8 cellular contexts compared by ENCODE assay signal in the genomic region with DNA sequence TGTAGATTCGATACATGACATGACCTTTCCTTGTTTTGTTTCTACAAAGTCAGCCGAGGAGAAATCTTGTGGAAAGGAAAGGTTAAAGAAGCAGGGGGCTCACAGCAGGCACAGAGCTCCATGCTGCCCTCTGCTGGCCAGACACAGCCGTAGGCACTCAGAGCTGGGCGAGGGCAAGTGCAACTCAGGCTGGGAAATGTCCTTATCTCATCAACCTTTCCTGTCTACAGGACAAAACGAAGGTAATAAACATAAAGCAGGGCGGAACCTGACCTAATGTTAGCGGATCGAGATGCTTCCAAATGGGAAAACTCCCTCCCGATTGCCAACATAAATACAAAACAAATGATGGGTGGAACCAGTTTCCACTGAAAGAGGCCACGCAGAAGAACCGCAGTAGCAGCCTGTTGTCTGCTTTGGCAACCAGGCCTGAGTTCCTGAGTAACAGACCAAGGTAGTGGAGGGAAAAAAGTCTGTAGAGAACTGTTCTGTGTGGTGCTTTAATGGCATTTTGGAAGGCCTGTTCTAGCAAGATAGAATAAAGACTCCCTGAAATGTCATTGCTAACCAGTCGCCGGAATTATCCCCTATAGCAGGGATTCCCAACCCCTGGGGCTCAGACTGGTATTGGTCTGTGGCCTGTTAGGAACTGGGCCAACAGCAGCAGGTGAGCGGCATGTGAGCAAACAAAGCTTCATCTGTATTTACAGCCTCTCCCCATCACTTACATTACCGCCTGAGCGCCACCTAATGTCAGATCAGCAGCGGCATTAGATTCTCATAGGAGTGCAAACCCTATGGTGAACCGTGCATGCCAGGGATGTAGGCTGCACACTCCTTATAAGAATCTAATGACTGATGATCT.
DNase-seq lines count a peak whose midpoint lies in the region; ATAC-seq, FAIRE-seq and TF ChIP-seq lines count a peak whose summit lies in the region.

No MANE protein-coding gene starts in this region.

- no peak for TF ChIP-seq POLR2A in GM12878 (IDR thresholded peaks at IDR 0.05; ENCODE audit: low read depth, low read length)

- intact Hi-C loops in GM12878 (cut with micrococcal nuclease; ENCODE audit: unreplicated experiment), result loop anchor here (1.0 to 5.0 kb wide), 2 partner anchors 35 to 85 kb away; partner anchors contain the start of gene MBOAT1

- peak; percentile 93 for ATAC-seq in HG02885 (IDR thresholded peaks at IDR 0.05; ENCODE audit: poor library complexity, unreplicated experiment)
- ATAC-seq in GM12878, result peak; percentile 99

- RAD21 ChIA-PET in GM12878 (lab: Charles Lee; ENCODE audit: unreplicated experiment), result interaction anchor here (0.6 to 2.7 kb wide), 7 partner anchors 28 to 1531 kb away, joined by 3 to 16 read pairs (median 5); partner anchors contain the start of gene MBOAT1

- DNase-seq in GM13977 (ENCODE audit: low spot score) (peak; percentile 61), NCI-H1930 (lab: John Stamatoyannopoulos, UW) (peak; percentile 35 to 53), T-helper 9 cell (peak; percentile 58), GM12878 (ENCODE audit: low read depth, low spot score) (peak; percentile 11), iPS-NIHi11 (ENCODE audit: low spot score) (peak; percentile 83), cortex of kidney (lab: John Stamatoyannopoulos, UW) (no peak)
- DNase-seq in stimulated activated CD4-positive, alpha-beta T cell treated with anti-CD3 and anti-CD28 coated beads, Interleukin-12 subunit alpha, Interleukin-12 subunit beta, amount 100 ng/mL, for 4 hours, result peak; percentile 68

- H3K27me3 ChIP-seq in GM12878 (replicated peaks in 1 of 2; ENCODE audit: control insufficient read depth in 2 of 2, insufficient read depth in 2 of 2, low read length in 1 of 2), result no peaks in the 10 kb centered on the region

- 33% methylated on average over 18 of the region's 18 CpGs for WGBS in GM12878 (ENCODE audit: insufficient coverage, insufficient replicate concordance, low lambda C conversion rate, missing lambda C conversion rate)

- TF ChIP-seq CTCF in GM13977 (IDR thresholded peaks at IDR 0.05; ENCODE audit: extremely low read depth, insufficient read depth, missing control alignments) (peak; percentile 98), GM12878 (IDR thresholded peaks at IDR 0.05 in 2 of 3, conservative IDR thresholded peaks at IDR 0.05 in 1 of 3; ENCODE audit: control insufficient read depth in 2 of 3, extremely low read depth in 1 of 3, insufficient read depth in 1 of 3, low read depth in 3 of 3, low read length in 3 of 3) (peak; percentile 82 to 96 (median 94))

- H2AFZ ChIP-seq in GM12878 (ENCODE audit: control insufficient read depth, low read depth, low read length), result no peak overlapping the region

- no TSS peak for BruUV-seq in GM12878 (replicated peaks; lab: Mats Ljungman, UMichigan)

- CTCF ChIA-PET in GM12878 (lab: Yijun Ruan, JAX), result interaction anchor here (0.6 to 4.9 kb wide), 44 partner anchors 9 to 1102 kb away, joined by 3 to 82 read pairs (median 6); partner anchors contain the start of gene MBOAT1

- no peak overlapping the region for H3K9ac ChIP-seq in GM12878 (ENCODE audit: control insufficient read depth, insufficient read depth, low read length)

- no peak for TF ChIP-seq EP300 in GM12878 (IDR thresholded peaks at IDR 0.05; ENCODE audit: borderline replicate concordance in 1 of 2, control insufficient read depth in 1 of 2, low read depth in 2 of 2, low read length in 2 of 2)

- H3K4me3 ChIP-seq in GM12878, result no peak overlapping the region

- peak; percentile 54 for TF ChIP-seq RAD21 in GM12878 (IDR thresholded peaks at IDR 0.05; ENCODE audit: insufficient read depth, low read depth, low read length)

- H3K4me2 ChIP-seq in GM12878 (ENCODE audit: control insufficient read depth, insufficient read depth), result no peak overlapping the region

- H3K36me3 ChIP-seq in GM12878 (ENCODE audit: control insufficient read depth in 2 of 2, insufficient read depth in 2 of 2, low read length in 1 of 2), result peaks cover 3 to 4% of the 10 kb centered on the region in 2 experiments; a peak in 2 of 4 replicates

- H3K4me1 ChIP-seq in GM12878 (ENCODE audit: control insufficient read depth, insufficient read depth, low read length), result no peaks in the 10 kb centered on the region

- no peak overlapping the region for H3K27ac ChIP-seq in GM12878 (ENCODE audit: control insufficient read depth, insufficient read depth)

- SMC1A ChIA-PET in GM12878 (lab: Charles Lee; ENCODE audit: uncharacterized antibody, unreplicated experiment), result interaction anchor here (0.6 to 4.3 kb wide), 20 partner anchors 9 to 144 kb away, joined by 3 to 20 read pairs (median 4); partner anchors contain the start of gene MBOAT1

- FAIRE-seq in GM12878 (lab: Jason Lieb, UNC), result peak; percentile 77

- no peaks in the 10 kb centered on the region for H4K20me1 ChIP-seq in GM12878 (ENCODE audit: control insufficient read depth, insufficient read depth)

- no peaks in the 10 kb centered on the region for H3K79me2 ChIP-seq in GM12878 (ENCODE audit: control insufficient read depth, insufficient read depth, low read length)

- in situ Hi-C loops in GM13977 (cut with MboI; ENCODE audit: low pct_unique_long_range_greater_than_20kb, low sequenced_read_pairs, unreplicated experiment) (no loop called here), GM12878 (cut with MboI) (no loop called here)

- POLR2A ChIA-PET in GM12878 (lab: Charles Lee), result interaction anchor here (1.4 kb wide), 1 partner anchor 21 kb away, joined by 4 read pairs; no protein-coding TSS in a partner anchor

- H3K9me3 ChIP-seq in GM12878 (replicated peaks; ENCODE audit: control insufficient read depth, insufficient read depth, low read length), result no peaks in the 10 kb centered on the region

TF ChIP-seq in GM12878, 131 proteins besides CTCF, POLR2A, EP300 and RAD21:
- TF ChIP-seq LARP7 (IDR thresholded peaks at IDR 0.05), result 0 out of 2 replicates have a peak, but pooled peaks have one; percentile 46
- TF ChIP-seq RB1 (IDR thresholded peaks at IDR 0.05; ENCODE audit: borderline replicate concordance), result no peak
- TF ChIP-seq BHLHE40 (IDR thresholded peaks at IDR 0.05; ENCODE audit: borderline replicate concordance in 1 of 2, low read depth in 2 of 2, low read length in 1 of 2), result peak in 1 of 2 experiments; percentile 59; a peak in 1 of 4 replicates
- peak; percentile 57; the same call in 1 of the 2 replicates for TF ChIP-seq YY1 (IDR thresholded peaks at IDR 0.05; ENCODE audit: low read depth, low read length)
- peak; percentile 54; the same call in 1 of the 2 replicates for TF ChIP-seq SMC3 (IDR thresholded peaks at IDR 0.05; ENCODE audit: borderline replicate concordance, low read length)
